In the genomic region with DNA sequence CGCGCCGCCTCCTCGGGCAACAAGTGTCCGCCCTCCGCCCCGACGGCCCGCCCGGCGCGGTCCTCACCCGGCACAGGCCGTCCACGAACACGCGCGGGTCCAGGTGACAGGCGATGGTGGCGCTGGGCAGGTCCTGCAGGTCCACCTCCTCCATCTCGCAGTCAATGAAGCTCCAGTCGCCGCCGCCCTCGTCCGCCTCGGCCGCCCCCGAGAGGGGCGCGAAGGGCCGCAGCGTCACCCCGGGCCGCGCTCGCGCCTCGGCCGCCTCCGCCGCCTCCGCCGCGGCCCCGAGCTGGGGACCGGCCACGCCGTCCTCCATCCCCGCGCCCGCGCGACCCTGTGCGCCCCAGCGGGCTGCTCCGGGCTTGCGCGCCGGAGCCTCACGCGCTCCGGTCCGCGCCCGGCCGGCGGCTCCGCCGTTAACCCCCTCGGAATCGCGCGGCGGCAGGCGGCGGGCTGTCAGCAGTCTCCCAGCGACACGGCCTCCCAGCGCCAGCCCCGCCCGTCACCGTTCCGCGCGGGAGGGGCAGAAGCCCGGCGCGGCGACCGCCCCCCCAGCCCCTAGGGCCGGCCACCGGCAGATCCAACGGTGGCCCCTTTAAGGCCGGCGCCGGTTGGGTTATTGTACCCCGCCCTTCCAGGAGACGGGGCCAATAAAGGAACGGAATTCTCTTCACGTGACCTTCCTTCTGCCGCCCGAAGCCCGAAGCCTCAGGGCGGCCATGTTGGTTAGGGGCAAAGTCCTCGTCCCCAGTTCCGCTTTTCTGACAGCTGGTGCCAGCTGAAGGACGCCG, we compare ENCODE assay signal across 8 cellular contexts. TPM values are rescaled to one million over a fixed set of nuclear protein-coding genes. Genes with fewer than 3 reads are reported as not detected.
DNase-seq lines count a peak whose midpoint lies in the region; ATAC-seq, FAIRE-seq and TF ChIP-seq lines count a peak whose summit lies in the region.

Gene RCAN1 (minus strand): TSS at position 421 of the 794 bp plus-strand sequence. CDS start 102 bp downstream, at position 319.

- H3K9ac ChIP-seq in parathyroid adenoma: no peak within 1 kb of the TSS

- TF ChIP-seq CTCF in cardiac muscle cell (IDR thresholded peaks at IDR 0.05; ENCODE audit: low read depth, low read length) (no peak), parathyroid adenoma (IDR thresholded peaks at IDR 0.05) (no peak), tibial artery (IDR thresholded peaks at IDR 0.05) (no peak)

- H3K36me3 ChIP-seq in cardiac muscle cell: no peaks in the 10 kb centered on the region
- H3K36me3 ChIP-seq in parathyroid adenoma (ENCODE audit: control insufficient read depth, insufficient read depth, low read length): no peaks in the 10 kb centered on the region
- H3K36me3 ChIP-seq in tibial artery: no peaks in the 10 kb centered on the region

- H3K4me1 ChIP-seq in cardiac muscle cell (ENCODE audit: low read depth) (peaks cover 36% of the 10 kb centered on the region), parathyroid adenoma (peaks cover 6% of the 10 kb centered on the region), tibial artery (peaks cover 0 to 22% (median 15%) of the 10 kb centered on the region in 4 donors)

- H3K4me3 ChIP-seq in cardiac muscle cell: peak within 1 kb of the TSS; percentile 79
- H3K4me3 ChIP-seq in parathyroid adenoma (ENCODE audit: low read depth, low read length): peak within 1 kb of the TSS; percentile 75
- peak within 1 kb of the TSS; percentile 73 to 85 for H3K4me3 ChIP-seq in tibial artery

- intact Hi-C loops in tibial artery (cut with DNase I; ENCODE audit: low total_unique reads): no loop called here

- H3K9me3 ChIP-seq in cardiac muscle cell (ENCODE audit: low read depth): no peaks in the 10 kb centered on the region
- no peaks in the 10 kb centered on the region for H3K9me3 ChIP-seq in parathyroid adenoma (ENCODE audit: control insufficient read depth, low read length)
- H3K9me3 ChIP-seq in tibial artery: no peaks in the 10 kb centered on the region

- DNase-seq in GM12892 (ENCODE audit: insufficient read length) (peak; percentile 86), NCI-H1417 treated with DMSO at 0.1 percent for 48 hours (lab: John Stamatoyannopoulos, UW) (peak; percentile 89), T follicular helper cell (ENCODE audit: low read depth) (peak; percentile 77), cardiac muscle cell (ENCODE audit: low read depth in 1 of 2, low spot score in 1 of 2) (peak; percentile 94 to 97), tibial artery (peak; percentile 90 to 94)

- 0% methylated on average over 60 to 109 of the region's 109 CpGs for WGBS in adipose tissue, 3 donors

- peak; percentile 93 for FAIRE-seq in GM12892 (lab: Jason Lieb, UNC)

- peak within 1 kb of the TSS; percentile 51 for H3K27ac ChIP-seq in adipose tissue (ENCODE audit: low read depth, low read length)
- peak within 1 kb of the TSS; percentile 66 for H3K27ac ChIP-seq in cardiac muscle cell
- peak within 1 kb of the TSS; percentile 70 for H3K27ac ChIP-seq in parathyroid adenoma
- peak within 1 kb of the TSS; percentile 83 to 87 for H3K27ac ChIP-seq in tibial artery

- no peaks in the 10 kb centered on the region for H3K79me2 ChIP-seq in parathyroid adenoma

- peak; percentile 97 for ATAC-seq in HG02798 (IDR thresholded peaks at IDR 0.05; ENCODE audit: poor library complexity, unreplicated experiment)

- H2AFZ ChIP-seq in parathyroid adenoma: peak within 1 kb of the TSS; percentile 91

- peak within 1 kb of the TSS; percentile 94 for H3K4me2 ChIP-seq in parathyroid adenoma (ENCODE audit: low read length)

- no peak for TF ChIP-seq POLR2A in GM12892 (IDR thresholded peaks at IDR 0.05; ENCODE audit: low read depth, low read length)

- H3K27me3 ChIP-seq in cardiac muscle cell (no peaks in the 10 kb centered on the region), parathyroid adenoma (ENCODE audit: control insufficient read depth, insufficient read depth, low read length) (no peaks in the 10 kb centered on the region), tibial artery (no peaks in the 10 kb centered on the region)

RNA-seq across cellular contexts. Expression of gene RCAN1, which starts in this region (rescaled TPM):
- polyA plus RNA-seq in GM12892 (2012; ENCODE audit: missing spikeins): 6.7 TPM
- 10 to 100 TPM; 10.3 to 71.5 (median 59.2) TPM for polyA plus RNA-seq in adipose tissue
- total RNA-seq in cardiac muscle cell: 47.4 and 48.4 TPM in 2 replicates
- 96.2 and 104 TPM in 2 replicates for polyA plus RNA-seq in cardiac muscle cell

Comparison
In these comparisons a context has a peak if more than half of its experiments do, and no peak if none do; other contexts are left out.
1. Peak in every context shown above with its lines: DNase-seq, ATAC-seq, H3K4me3 ChIP-seq and H3K27ac ChIP-seq.